25 cellular contexts compared by ENCODE assay signal in genomic region chr4:87835732-87836131, GRCh38. TPM values are rescaled to one million over a fixed set of nuclear protein-coding genes. Genes with fewer than 3 reads are reported as not detected.
"Had no signal": no experiment of that assay in that cellular context is flagged by ENCODE, and none has a peak within 500 bp of the region (broad histone marks: within the 10 kb centered on the region; RNA-seq: fewer than 3 reads in every experiment).

No MANE protein-coding gene starts in this region.

- H3K4me3 Mint-ChIP-seq: activated naive CD8-positive, alpha-beta T cell treated with anti-CD3 and anti-CD28 coated beads for 36 hours; activated T-cell treated with anti-CD3 and anti-CD28 coated beads, Interleukin-2, amount 50 U/mL, for 24 hours; endodermal cell; memory B cell; naive B cell; WTC11 had no signal

- ATAC-seq: mucosa of descending colon, WTC11 had no signal

- H3K36me3 ChIP-seq: esophagus squamous epithelium, heart left ventricle, sigmoid colon, spleen, thoracic aorta, upper lobe of left lung had no signal

- H3K27me3 Mint-ChIP-seq: naive B cell had no signal

- H3K4me3 ChIP-seq: esophagus squamous epithelium, heart left ventricle, mucosa of descending colon, sigmoid colon, spleen, thoracic aorta, upper lobe of left lung had no signal

- H3K27me3 ChIP-seq: esophagus squamous epithelium, heart left ventricle, sigmoid colon, spleen, upper lobe of left lung had no signal

- H3K27ac Mint-ChIP-seq: activated naive CD8-positive, alpha-beta T cell treated with anti-CD3 and anti-CD28 coated beads for 36 hours; activated T-cell treated with anti-CD3 and anti-CD28 coated beads, Interleukin-2, amount 50 U/mL, for 24 hours; activated T-helper 2 cell treated with anti-CD3 and anti-CD28 coated beads, Interferon-gamma antibody, Interleukin-2, Interleukin-4, amounts not matched to agents 10 μg/mL and 5 μg/mL and 100 μg/mL, durations not matched to agents 14 hours and 24 hours and 36 hours; memory B cell; naive B cell; WTC11 had no signal

- H3K36me3 Mint-ChIP-seq: activated naive CD8-positive, alpha-beta T cell treated with anti-CD3 and anti-CD28 coated beads for 36 hours; memory B cell; naive B cell; WTC11 had no signal

- H3K4me1 Mint-ChIP-seq: memory B cell, naive B cell had no signal

- H3K9me3 Mint-ChIP-seq: activated naive CD8-positive, alpha-beta T cell treated with anti-CD3 and anti-CD28 coated beads for 36 hours; activated T-cell treated with anti-CD3 and anti-CD28 coated beads, Interleukin-2, amount 50 U/mL, for 24 hours; activated T-helper 2 cell treated with anti-CD3 and anti-CD28 coated beads, Interferon-gamma antibody, Interleukin-2, Interleukin-4, amounts not matched to agents 10 μg/mL and 5 μg/mL and 100 μg/mL, durations not matched to agents 14 hours and 24 hours and 36 hours; endodermal cell; memory B cell; naive B cell; WTC11 had no signal

- DNase-seq: activated naive CD4-positive, alpha-beta T cell; activated naive CD8-positive, alpha-beta T cell treated with anti-CD3 and anti-CD28 coated beads for 36 hours; activated T-cell treated with anti-CD3 and anti-CD28 coated beads, Interleukin-2, amount 50 U/mL, for 24 hours; cortex of kidney; endodermal cell; esophagus squamous epithelium; heart left ventricle; mucosa of descending colon; naive B cell; nucleus accumbens; posterior cingulate gyrus; sigmoid colon; spleen; stimulated activated CD4-positive, alpha-beta T cell treated with anti-CD3 and anti-CD28 coated beads, Interleukin-4, amount 100 ng/mL, for 1 hour; stimulated activated naive CD4-positive, alpha-beta T cell; T-helper 1 cell; T-helper 9 cell; upper lobe of left lung had no signal

RNA-seq across cellular contexts. Expression of gene MEPE, which starts 3.0 kb away (rescaled TPM):
- total RNA-seq: activated naive CD8-positive, alpha-beta T cell treated with anti-CD3 and anti-CD28 coated beads for 36 hours; activated T-helper 2 cell treated with anti-CD3 and anti-CD28 coated beads, Interferon-gamma antibody, Interleukin-2, Interleukin-4, amounts not matched to agents 10 μg/mL and 5 μg/mL and 100 μg/mL, durations not matched to agents 14 hours and 24 hours and 36 hours; cerebellum; esophagus squamous epithelium; fibroblast of villous mesenchyme; heart left ventricle; liver; mucosa of descending colon; sigmoid colon; spleen; thoracic aorta; upper lobe of left lung; WTC11 had no signal

RNA-seq across cellular contexts. Expression of gene IBSP, which starts 36.4 kb away (rescaled TPM):
- total RNA-seq: activated naive CD8-positive, alpha-beta T cell treated with anti-CD3 and anti-CD28 coated beads for 36 hours; activated T-helper 2 cell treated with anti-CD3 and anti-CD28 coated beads, Interferon-gamma antibody, Interleukin-2, Interleukin-4, amounts not matched to agents 10 μg/mL and 5 μg/mL and 100 μg/mL, durations not matched to agents 14 hours and 24 hours and 36 hours; endodermal cell; esophagus squamous epithelium; fibroblast of villous mesenchyme; liver; mucosa of descending colon; sigmoid colon; spleen; thoracic aorta; upper lobe of left lung; WTC11 had no signal
